Comparison of ENCODE assay signal across 17 cellular contexts in the genomic region with DNA sequence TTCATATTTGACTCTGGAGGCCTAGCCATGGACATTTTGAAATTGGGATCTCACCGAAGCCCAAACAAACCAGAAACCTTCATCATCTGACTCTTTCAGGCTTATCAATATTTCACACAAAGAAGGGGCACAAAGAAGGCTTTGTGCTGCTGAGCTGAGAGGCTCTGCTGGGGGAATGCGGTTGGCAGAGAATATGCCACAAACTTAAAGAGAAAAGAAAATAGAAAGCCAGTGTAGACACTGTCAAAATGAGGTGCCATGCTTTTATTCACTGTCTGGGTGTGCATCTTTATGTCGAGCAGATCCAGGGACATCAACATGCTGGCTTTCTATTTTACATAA.
DNase-seq lines count a peak whose midpoint lies in the region; ATAC-seq, FAIRE-seq and TF ChIP-seq lines count a peak whose summit lies in the region.
"Had no signal": no experiment of that assay in that cellular context is flagged by ENCODE, and none has a peak within 500 bp of the region (broad histone marks: within the 10 kb centered on the region; RNA-seq: fewer than 3 reads in every experiment).

No MANE protein-coding gene starts in this region.

- no peak overlapping the region for H2AK5ac ChIP-seq in mesenchymal stem cell (ENCODE audit: low read length, severe bottlenecking)

- no peak overlapping the region for H2BK5ac ChIP-seq in mesenchymal stem cell (ENCODE audit: low read depth, low read length, poor library complexity, severe bottlenecking)

- ATAC-seq in gastrocnemius medialis: peak in 1 of 2 donors; percentile 12
- ATAC-seq in GM18519 (IDR thresholded peaks at IDR 0.05; ENCODE audit: low FRiP score, unreplicated experiment): no peak
- ATAC-seq: activated CD8-positive, alpha-beta T cell treated with anti-CD3 and anti-CD28 coated beads for 36 hours; activated T-cell treated with anti-CD3 and anti-CD28 coated beads, Interleukin-2, amount 50 U/mL, for 4 hours; CD8-positive, alpha-beta T cell had no signal

- H3K27ac ChIP-seq in mesenchymal stem cell (ENCODE audit: low read length, poor library complexity, severe bottlenecking) (no peak overlapping the region), gastrocnemius medialis (peak overlapping the region; percentile 49 to 79 (median 69))
- H3K27ac ChIP-seq: VCaP had no signal

- no peak overlapping the region for H4K8ac ChIP-seq in mesenchymal stem cell (ENCODE audit: low read length)

- H2BK15ac ChIP-seq in mesenchymal stem cell (ENCODE audit: low read depth, poor library complexity, severe bottlenecking): no peak overlapping the region

- no peak overlapping the region for H3K9ac ChIP-seq in mesenchymal stem cell (ENCODE audit: low read length)

- H3K4ac ChIP-seq in mesenchymal stem cell (ENCODE audit: low read depth in 1 of 2, low read length in 2 of 2): peak overlapping the region in 1 of 2 experiments; percentile 86

- TF ChIP-seq CTCF in gastrocnemius medialis (IDR thresholded peaks at IDR 0.05 in 4 of 5, conservative IDR thresholded peaks at IDR 0.05 in 1 of 5): no peak

- peak overlapping the region; percentile 6 to 65 for H3K18ac ChIP-seq in mesenchymal stem cell (ENCODE audit: low read depth in 1 of 2, low read length in 2 of 2)

- no peak for DNase-seq in H54 (ENCODE audit: insufficient read length, low spot score)
- peak; percentile 37 for DNase-seq in astrocyte of the hippocampus (ENCODE audit: low read depth, low spot score)
- no peak for DNase-seq in mesenchymal stem cell
- no peak for DNase-seq in gastrocnemius medialis
- no peak for DNase-seq in kidney tubule cell (ENCODE audit: low spot score)
- no peak for DNase-seq in DMS53 (lab: John Stamatoyannopoulos, UW)
- DNase-seq in NCI-H2081 (lab: John Stamatoyannopoulos, UW): no peak
- DNase-seq: activated CD8-positive, alpha-beta T cell treated with anti-CD3 and anti-CD28 coated beads for 36 hours; activated T-cell treated with anti-CD3 and anti-CD28 coated beads, Interleukin-2, amount 50 U/mL, for 4 hours; CD8-positive, alpha-beta T cell; Kasumi-1; NCI-H1105; NCI-H748 treated with DMSO at 0.1 percent for 48 hours; stimulated activated naive CD4-positive, alpha-beta T cell treated with Interleukin-2 at 50 U/mL for 16 hours had no signal

- peak; percentile 27 for FAIRE-seq in H54 (lab: Jason Lieb, UNC)
- FAIRE-seq: GM19239 had no signal

- in situ Hi-C loops in gastrocnemius medialis (cut with MboI; ENCODE audit: low sequenced_read_pairs in 4 of 4): no loop called here

- no peaks in the 10 kb centered on the region for H3K4me1 ChIP-seq in mesenchymal stem cell (ENCODE audit: control insufficient read depth, insufficient read depth, low read depth, low read length)
- H3K4me1 ChIP-seq in gastrocnemius medialis: peaks cover 31 to 39% of the 10 kb centered on the region in 2 donors

- no peak overlapping the region for H3K4me2 ChIP-seq in mesenchymal stem cell (ENCODE audit: low read length, poor library complexity, severe bottlenecking)

- no peak for TF ChIP-seq POLR2A in H54 (IDR thresholded peaks at IDR 0.05; ENCODE audit: low read depth, low read length)
- no peak for TF ChIP-seq POLR2A in gastrocnemius medialis (IDR thresholded peaks at IDR 0.05)

- peak overlapping the region in 1 of 2 experiments; percentile 22 for H3K14ac ChIP-seq in mesenchymal stem cell (ENCODE audit: low read length in 2 of 2)

- H3K9me3 ChIP-seq in mesenchymal stem cell (ENCODE audit: control insufficient read depth, low read length): no peaks in the 10 kb centered on the region
- no peaks in the 10 kb centered on the region for H3K9me3 ChIP-seq in gastrocnemius medialis

- H4K91ac ChIP-seq in mesenchymal stem cell (ENCODE audit: low read length): no peak overlapping the region

- H2BK12ac ChIP-seq in mesenchymal stem cell (ENCODE audit: low read length in 2 of 2): no peak overlapping the region

- intact Hi-C loops in gastrocnemius medialis (cut with DNase I; ENCODE audit: low total_unique reads): loop anchor here (5.0 to 10.0 kb wide), 2 partner anchors 40 to 168 kb away; partner anchors contain the start of gene CDC42EP3

- no peaks in the 10 kb centered on the region for H3K79me1 ChIP-seq in mesenchymal stem cell (replicated peaks; ENCODE audit: low read length, poor library complexity, severe bottlenecking)

- H3K36me3 ChIP-seq in mesenchymal stem cell (ENCODE audit: control insufficient read depth in 1 of 2, insufficient read depth in 2 of 2, low read depth in 1 of 2, low read length in 2 of 2) (no peaks in the 10 kb centered on the region), gastrocnemius medialis (no peaks in the 10 kb centered on the region)

- H3K27me3 ChIP-seq in mesenchymal stem cell (ENCODE audit: control insufficient read depth in 1 of 2, insufficient read depth in 1 of 2, low read length in 2 of 2) (no peaks in the 10 kb centered on the region), gastrocnemius medialis (no peaks in the 10 kb centered on the region)

- WGBS in mesenchymal stem cell: 60% methylated on average over 3 of the region's 3 CpGs

- no peak overlapping the region for H3K4me3 ChIP-seq in mesenchymal stem cell (ENCODE audit: insufficient read depth in 1 of 2, low read depth in 1 of 2, low read length in 2 of 2)
- no peak overlapping the region for H3K4me3 ChIP-seq in gastrocnemius medialis

- H2AFZ ChIP-seq in mesenchymal stem cell (ENCODE audit: low read depth, low read length): no peak overlapping the region

- no peak overlapping the region for H3K23ac ChIP-seq in mesenchymal stem cell (ENCODE audit: low read length in 2 of 2)

- no peak overlapping the region for H2BK120ac ChIP-seq in mesenchymal stem cell (ENCODE audit: low read depth, low read length)
